ENCODE assay signal across 1 cellular context in genomic region chr15:66080791-66081475, GRCh38.
TF ChIP-seq lines count a peak whose summit lies in the region.

No MANE protein-coding gene starts in this region.

TF ChIP-seq in SK-N-SH, 30 proteins besides CTCF, POLR2A, EP300 and RAD21 (continued from another document):
- TF ChIP-seq IRF3 (IDR thresholded peaks at IDR 0.05; ENCODE audit: low read depth, low read length), result no peak
- no peak for TF ChIP-seq RFX5 (IDR thresholded peaks at IDR 0.05; ENCODE audit: low read length)
- TF ChIP-seq SIN3A (IDR thresholded peaks at IDR 0.05; ENCODE audit: borderline replicate concordance, low read depth, low read length), result no peak
